ENCODE assay signal across 12 cellular contexts in the genomic region with DNA sequence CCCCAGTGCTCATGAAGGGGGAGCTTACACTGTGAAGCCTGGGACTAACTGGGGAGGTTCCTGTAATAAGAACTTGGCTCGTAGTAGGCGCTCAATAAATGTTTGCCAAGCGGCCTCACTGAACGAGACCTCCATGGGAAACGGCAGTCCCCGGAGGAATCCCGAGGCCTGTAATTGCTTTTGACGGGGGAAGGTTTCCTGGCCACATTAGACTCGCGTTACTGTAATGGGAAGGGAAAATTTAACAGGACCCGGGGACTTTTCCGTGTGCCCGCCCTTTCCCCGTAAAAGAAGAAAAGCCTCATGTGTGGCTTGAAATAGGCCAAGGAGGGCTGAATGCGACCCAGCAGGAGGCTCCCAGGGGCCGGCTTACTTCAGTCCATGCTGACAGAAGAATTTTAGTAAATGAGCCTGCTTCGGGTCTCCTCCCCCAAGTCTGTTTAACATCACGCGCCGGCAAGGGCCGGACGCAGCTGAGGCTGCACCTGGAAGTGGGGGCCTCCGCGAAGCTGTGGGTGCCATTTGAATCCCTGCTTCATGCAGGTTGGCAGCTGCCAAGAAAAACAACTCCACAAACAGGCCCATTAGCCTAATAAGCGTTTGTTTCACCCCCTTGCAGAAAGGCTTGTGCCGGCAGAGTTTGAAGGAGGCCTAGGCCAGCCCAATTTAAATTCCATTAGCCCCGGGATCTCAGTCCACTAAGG. TPM values are rescaled to one million over a fixed set of nuclear protein-coding genes. Genes with fewer than 3 reads are reported as not detected.
DNase-seq lines count a peak whose midpoint lies in the region; ATAC-seq and TF ChIP-seq lines count a peak whose summit lies in the region.
"Had no signal": no experiment of that assay in that cellular context is flagged by ENCODE, and none has a peak within 500 bp of the region (broad histone marks: within the 10 kb centered on the region; RNA-seq: fewer than 3 reads in every experiment).

No MANE protein-coding gene starts in this region.

- H3K4me1 Mint-ChIP-seq in effector memory CD8-positive, alpha-beta T cell (ENCODE audit: low read depth in 2 of 2), result no peaks in the 10 kb centered on the region
- no peaks in the 10 kb centered on the region for H3K4me1 Mint-ChIP-seq in activated T-cell treated with anti-CD3 and anti-CD28 coated beads, Interleukin-2, amount 50 U/mL, for 24 hours (ENCODE audit: low read depth)

- peak overlapping the region; percentile 96 for H3K27ac ChIP-seq in HUES64 (ENCODE audit: low read depth, low read length)
- H3K27ac ChIP-seq in hepatocyte, result peak overlapping the region; percentile 33

- H3K27me3 ChIP-seq in HUES64 (ENCODE audit: insufficient read depth, low read length), result no peaks in the 10 kb centered on the region
- H3K27me3 ChIP-seq in hepatocyte, result no peaks in the 10 kb centered on the region

- H3K9me3 ChIP-seq in HUES64 (ENCODE audit: insufficient read depth, low read depth, low read length) (no peaks in the 10 kb centered on the region), hepatocyte (ENCODE audit: low read depth) (no peaks in the 10 kb centered on the region)

- WGBS in HUES64, result 16% methylated on average over 27 of the region's 27 CpGs
- WGBS in hepatocyte (ENCODE audit: low lambda C conversion rate, missing lambda C conversion rate), result 23% methylated on average over 27 of the region's 27 CpGs

- H3K9me2 ChIP-seq in hepatocyte (replicated peaks; ENCODE audit: insufficient read depth), result no peaks in the 10 kb centered on the region

- peaks cover 9% of the 10 kb centered on the region for H3K36me3 Mint-ChIP-seq in effector memory CD8-positive, alpha-beta T cell (ENCODE audit: insufficient read depth)
- peaks cover 33% of the 10 kb centered on the region for H3K36me3 Mint-ChIP-seq in activated T-cell treated with anti-CD3 and anti-CD28 coated beads, Interleukin-2, amount 50 U/mL, for 24 hours (ENCODE audit: low read depth)

- no peaks in the 10 kb centered on the region for H3K36me3 ChIP-seq in HUES64 (ENCODE audit: insufficient read depth, low read length)
- no peaks in the 10 kb centered on the region for H3K36me3 ChIP-seq in hepatocyte (replicated peaks; ENCODE audit: insufficient read depth, low read depth)

- no peak overlapping the region for H3K4me3 Mint-ChIP-seq in effector memory CD8-positive, alpha-beta T cell
- no peak overlapping the region for H3K4me3 Mint-ChIP-seq in activated T-cell treated with anti-CD3 and anti-CD28 coated beads, Interleukin-2, amount 50 U/mL, for 24 hours

- H3K27me3 Mint-ChIP-seq in effector memory CD8-positive, alpha-beta T cell, result no peaks in the 10 kb centered on the region
- H3K27me3 Mint-ChIP-seq in activated T-cell treated with anti-CD3 and anti-CD28 coated beads, Interleukin-2, amount 50 U/mL, for 24 hours, result no peaks in the 10 kb centered on the region

- peak; percentile 20 for DNase-seq in RPMI8226
- peak; percentile 48 for DNase-seq in hepatocyte (ENCODE audit: low spot score)
- DNase-seq in retina, result peak; percentile 87
- DNase-seq in T-helper 1 cell, result no peak
- DNase-seq in effector memory CD8-positive, alpha-beta T cell, result no peak
- DNase-seq in activated T-cell treated with anti-CD3 and anti-CD28 coated beads, Interleukin-2, amount 50 U/mL, for 24 hours, result no peak
- DNase-seq: activated CD4-positive, alpha-beta T cell treated with anti-CD3 and anti-CD28 coated beads, Interleukin-2, amount 50 U/mL, for 1 hour; activated naive CD4-positive, alpha-beta T cell treated with Interleukin-2 at 50 U/mL for 16 hours; effector CD8-positive, alpha-beta T cell; stimulated activated CD4-positive, alpha-beta T cell treated with anti-CD3 and anti-CD28 coated beads, Interleukin-12 subunit alpha, Interleukin-12 subunit beta, amount 100 ng/mL, for 4 hours had no signal

- H3K4me3 ChIP-seq in HUES64 (ENCODE audit: low read length) (peak overlapping the region; percentile 20; the same call in 1 of the 2 replicates), hepatocyte (no peak overlapping the region)

- no peaks in the 10 kb centered on the region for H4K20me1 ChIP-seq in hepatocyte (ENCODE audit: insufficient read depth, poor library complexity, severe bottlenecking)

- peak overlapping the region; percentile 67 for H3K9ac ChIP-seq in HUES64 (ENCODE audit: low read depth, low read length)

- no peak overlapping the region for H3K27ac Mint-ChIP-seq in effector memory CD8-positive, alpha-beta T cell
- no peak overlapping the region for H3K27ac Mint-ChIP-seq in activated T-cell treated with anti-CD3 and anti-CD28 coated beads, Interleukin-2, amount 50 U/mL, for 24 hours

- H3K9me3 Mint-ChIP-seq in effector memory CD8-positive, alpha-beta T cell, result no peaks in the 10 kb centered on the region
- H3K9me3 Mint-ChIP-seq in activated T-cell treated with anti-CD3 and anti-CD28 coated beads, Interleukin-2, amount 50 U/mL, for 24 hours, result no peaks in the 10 kb centered on the region

- peak overlapping the region; percentile 17 for H3K4me2 ChIP-seq in hepatocyte

- TF ChIP-seq CTCF in hepatocyte (IDR thresholded peaks at IDR 0.05; ENCODE audit: poor library complexity), result no peak

- H3K4me1 ChIP-seq in HUES64 (ENCODE audit: insufficient read depth, low read length), result peaks cover 17% of the 10 kb centered on the region
- peaks cover 13% of the 10 kb centered on the region for H3K4me1 ChIP-seq in hepatocyte (ENCODE audit: insufficient read depth)

- no peak for ATAC-seq in effector memory CD8-positive, alpha-beta T cell (replicated peaks)
- ATAC-seq in GM19397 (IDR thresholded peaks at IDR 0.05; ENCODE audit: unreplicated experiment), result no peak

- H3K79me2 ChIP-seq in hepatocyte, result no peaks in the 10 kb centered on the region

- H2AFZ ChIP-seq in hepatocyte, result no peak overlapping the region

RNA-seq across cellular contexts. Expression of gene PWP1, which starts 39.8 kb away (rescaled TPM):
- 59.8 TPM for polyA plus RNA-seq in HUES64 (2013, experiment 1 of 2)
- 51.3 TPM for polyA plus RNA-seq in HUES64 (2013, experiment 2 of 2)
- total RNA-seq in hepatocyte, result 54.8 and 64.0 TPM in 2 replicates
- 60.4 and 63.4 TPM in 2 replicates for polyA plus RNA-seq in hepatocyte

Comparison
In these comparisons a context has a peak if more than half of its experiments do, and no peak if none do; other contexts are left out.
1. DNase-seq: peak in RPMI8226 (single experiment), hepatocyte (single experiment) and retina (single experiment); none in T-helper 1 cell (0 of 5), effector memory CD8-positive, alpha-beta T cell (0 of 3) and activated T-cell treated with anti-CD3 and anti-CD28 coated beads, Interleukin-2, amount 50 U/mL, for 24 hours (single experiment).